Comparison of ENCODE assay signal across 1 cellular context in genomic region chr4:79170077-79170476, GRCh38.
TF ChIP-seq lines count a peak whose summit lies in the region.

No MANE protein-coding gene starts in this region.

TF ChIP-seq in GM12878, 131 proteins besides CTCF, POLR2A, EP300 and RAD21 (continued from another document):
- TF ChIP-seq E2F4 (IDR thresholded peaks at IDR 0.05; ENCODE audit: low read depth, low read length): no peak
